18 cellular contexts compared by ENCODE assay signal in genomic region chr22:21450320-21450831, GRCh38. TPM values are rescaled to one million over a fixed set of nuclear protein-coding genes. Genes with fewer than 3 reads are reported as not detected.
A peak's percentile ranks its signal among the peaks of the same experiment; 100 is the strongest.
DNase-seq lines count a peak whose midpoint lies in the region; TF ChIP-seq lines count a peak whose summit lies in the region.
"Had no signal": no experiment of that assay in that cellular context is flagged by ENCODE, and none has a peak within 500 bp of the region (broad histone marks: within the 10 kb centered on the region; RNA-seq: fewer than 3 reads in every experiment).

No MANE protein-coding gene starts in this region.

- H3K4me3 Mint-ChIP-seq in activated CD4-positive, alpha-beta memory T cell treated with anti-CD3 and anti-CD28 coated beads, Interleukin-2, amount 10 ng/mL, durations not matched to agents 7 days and 5 days, result no peak overlapping the region
- no peak overlapping the region for H3K4me3 Mint-ChIP-seq in activated CD4-positive, alpha-beta memory T cell treated with anti-CD3 and anti-CD28 coated beads for 36 hours
- H3K4me3 Mint-ChIP-seq: activated naive CD8-positive, alpha-beta T cell treated with anti-CD3 and anti-CD28 coated beads for 36 hours; naive thymus-derived CD4-positive, alpha-beta T cell had no signal

- CTCF ChIA-PET in activated CD4-positive, alpha-beta memory T cell treated with anti-CD3 and anti-CD28 coated beads, Interleukin-2, amount 10 ng/mL, durations not matched to agents 7 days and 5 days (lab: Charles Lee), result no interaction called here
- CTCF ChIA-PET in activated CD4-positive, alpha-beta memory T cell treated with anti-CD3 and anti-CD28 coated beads for 36 hours (lab: Charles Lee), result no interaction called here

- no peaks in the 10 kb centered on the region for H3K4me1 Mint-ChIP-seq in activated CD4-positive, alpha-beta memory T cell treated with anti-CD3 and anti-CD28 coated beads, Interleukin-2, amount 10 ng/mL, durations not matched to agents 7 days and 5 days
- H3K4me1 Mint-ChIP-seq in activated CD4-positive, alpha-beta memory T cell treated with anti-CD3 and anti-CD28 coated beads for 36 hours (ENCODE audit: low read depth), result no peaks in the 10 kb centered on the region
- H3K4me1 Mint-ChIP-seq: activated naive CD8-positive, alpha-beta T cell treated with anti-CD3 and anti-CD28 coated beads for 36 hours; naive thymus-derived CD4-positive, alpha-beta T cell had no signal

- no peaks in the 10 kb centered on the region for H3K27me3 Mint-ChIP-seq in activated CD4-positive, alpha-beta memory T cell treated with anti-CD3 and anti-CD28 coated beads, Interleukin-2, amount 10 ng/mL, durations not matched to agents 7 days and 5 days
- no peaks in the 10 kb centered on the region for H3K27me3 Mint-ChIP-seq in activated CD4-positive, alpha-beta memory T cell treated with anti-CD3 and anti-CD28 coated beads for 36 hours
- H3K27me3 Mint-ChIP-seq: activated naive CD8-positive, alpha-beta T cell treated with anti-CD3 and anti-CD28 coated beads for 36 hours; naive thymus-derived CD4-positive, alpha-beta T cell had no signal

- intact Hi-C loops in activated CD4-positive, alpha-beta memory T cell treated with anti-CD3 and anti-CD28 coated beads for 36 hours (cut with micrococcal nuclease), result no loop called here
- intact Hi-C loops in lower leg skin (cut with DNase I; ENCODE audit: low total_unique reads) (no loop called here), sigmoid colon (cut with DNase I) (no loop called here)

- H3K9me3 Mint-ChIP-seq in activated CD4-positive, alpha-beta memory T cell treated with anti-CD3 and anti-CD28 coated beads, Interleukin-2, amount 10 ng/mL, durations not matched to agents 7 days and 5 days, result no peaks in the 10 kb centered on the region
- H3K9me3 Mint-ChIP-seq in activated CD4-positive, alpha-beta memory T cell treated with anti-CD3 and anti-CD28 coated beads for 36 hours, result no peaks in the 10 kb centered on the region
- H3K9me3 Mint-ChIP-seq: activated naive CD8-positive, alpha-beta T cell treated with anti-CD3 and anti-CD28 coated beads for 36 hours; naive thymus-derived CD4-positive, alpha-beta T cell had no signal

- H3K27ac ChIP-seq in WERI-Rb-1 (no peak overlapping the region), sigmoid colon (no peak overlapping the region)
- H3K27ac ChIP-seq: RWPE1 had no signal

- H3K27ac Mint-ChIP-seq in activated CD4-positive, alpha-beta memory T cell treated with anti-CD3 and anti-CD28 coated beads, Interleukin-2, amount 10 ng/mL, durations not matched to agents 7 days and 5 days, result no peak overlapping the region
- H3K27ac Mint-ChIP-seq in activated CD4-positive, alpha-beta memory T cell treated with anti-CD3 and anti-CD28 coated beads for 36 hours, result no peak overlapping the region
- H3K27ac Mint-ChIP-seq: activated naive CD8-positive, alpha-beta T cell treated with anti-CD3 and anti-CD28 coated beads for 36 hours; naive thymus-derived CD4-positive, alpha-beta T cell had no signal

- H3K4me1 ChIP-seq in sigmoid colon, result no peaks in the 10 kb centered on the region

- no peaks in the 10 kb centered on the region for H3K27me3 ChIP-seq in WERI-Rb-1 (ENCODE audit: insufficient read depth, low read depth, severe bottlenecking)
- no peaks in the 10 kb centered on the region for H3K27me3 ChIP-seq in sigmoid colon
- H3K27me3 ChIP-seq: cardiac muscle cell had no signal

- POLR2A ChIA-PET in activated CD4-positive, alpha-beta memory T cell treated with anti-CD3 and anti-CD28 coated beads, Interleukin-2, amount 10 ng/mL, durations not matched to agents 7 days and 5 days (lab: Charles Lee), result no interaction called here
- POLR2A ChIA-PET in activated CD4-positive, alpha-beta memory T cell treated with anti-CD3 and anti-CD28 coated beads for 36 hours (lab: Charles Lee), result no interaction called here

- peak; percentile 12 for DNase-seq in activated CD4-positive, alpha-beta memory T cell treated with anti-CD3 and anti-CD28 coated beads, Interleukin-2, amount 10 ng/mL, durations not matched to agents 7 days and 5 days
- DNase-seq in activated CD4-positive, alpha-beta memory T cell treated with anti-CD3 and anti-CD28 coated beads for 36 hours, result no peak
- no peak for DNase-seq in WERI-Rb-1
- DNase-seq in lower leg skin (ENCODE audit: low spot score in 2 of 2), result peak; percentile 9 to 79
- DNase-seq in sigmoid colon, result peak; percentile 40
- no peak for DNase-seq in DMS 273 (lab: John Stamatoyannopoulos, UW; ENCODE audit: unreplicated experiment)
- no peak for DNase-seq in erythroblast (lab: John Stamatoyannopoulos, UW)
- DNase-seq in cerebellar cortex (ENCODE audit: low spot score), result no peak
- DNase-seq: ACHN; activated naive CD8-positive, alpha-beta T cell treated with anti-CD3 and anti-CD28 coated beads for 36 hours; GOT3; kidney glomerular epithelial cell; NCI-H146; NCI-H524 treated with DMSO at 0.1 percent for 48 hours; T-helper 2 cell had no signal

- WGBS in lower leg skin, 2 donors, result 83 to 86% methylated on average over 18 to 19 of the region's 19 CpGs
- WGBS in sigmoid colon, 2 donors, result 87 to 88% methylated on average over 19 of the region's 19 CpGs

- H3K36me3 ChIP-seq in WERI-Rb-1 (peaks cover 34% of the 10 kb centered on the region), sigmoid colon (peaks cover 10 to 17% (median 15%) of the 10 kb centered on the region in 4 donors)

- H3K9me3 ChIP-seq in WERI-Rb-1 (ENCODE audit: severe bottlenecking) (no peaks in the 10 kb centered on the region), sigmoid colon (no peaks in the 10 kb centered on the region)

- TF ChIP-seq POLR2A in lower leg skin (IDR thresholded peaks at IDR 0.05), result no peak
- no peak for TF ChIP-seq POLR2A in sigmoid colon (IDR thresholded peaks at IDR 0.05)
- TF ChIP-seq POLR2A in erythroblast (IDR thresholded peaks at IDR 0.05; ENCODE audit: low read length), result no peak

- H3K36me3 Mint-ChIP-seq in activated CD4-positive, alpha-beta memory T cell treated with anti-CD3 and anti-CD28 coated beads, Interleukin-2, amount 10 ng/mL, durations not matched to agents 7 days and 5 days (ENCODE audit: low read depth), result no peaks in the 10 kb centered on the region
- H3K36me3 Mint-ChIP-seq in activated CD4-positive, alpha-beta memory T cell treated with anti-CD3 and anti-CD28 coated beads for 36 hours, result peaks cover 4% of the 10 kb centered on the region
- H3K36me3 Mint-ChIP-seq: activated naive CD8-positive, alpha-beta T cell treated with anti-CD3 and anti-CD28 coated beads for 36 hours had no signal

- H3K4me3 ChIP-seq in WERI-Rb-1 (ENCODE audit: low read depth, low read length), result no peak overlapping the region
- no peak overlapping the region for H3K4me3 ChIP-seq in lower leg skin (ENCODE audit: low read depth, poor library complexity, severe bottlenecking)
- no peak overlapping the region for H3K4me3 ChIP-seq in sigmoid colon
- H3K4me3 ChIP-seq: cardiac muscle cell had no signal

- peak; percentile 36 for TF ChIP-seq CTCF in WERI-Rb-1 (IDR thresholded peaks at IDR 0.05; ENCODE audit: low read depth, low read length)
- no peak for TF ChIP-seq CTCF in lower leg skin (IDR thresholded peaks at IDR 0.05)
- no peak for TF ChIP-seq CTCF in sigmoid colon (IDR thresholded peaks at IDR 0.05)

- TF ChIP-seq EP300 in sigmoid colon (IDR thresholded peaks at IDR 0.05), result no peak

RNA-seq across cellular contexts. Expression of gene TMEM191C, which starts 16.8 kb away (rescaled TPM):
- 1 to 10 TPM in 1 of 2 experiments, under 1 TPM in 1; 0.48 to 1.4 TPM for total RNA-seq in activated CD4-positive, alpha-beta memory T cell treated with anti-CD3 and anti-CD28 coated beads, Interleukin-2, amount 10 ng/mL, durations not matched to agents 7 days and 5 days
- 1 to 10 TPM in 1 of 2 experiments, under 1 TPM in 1; 0.78 to 1.4 TPM for total RNA-seq in activated CD4-positive, alpha-beta memory T cell treated with anti-CD3 and anti-CD28 coated beads for 36 hours
- total RNA-seq in lower leg skin (1 to 10 TPM in 3 of 4 donors, under 1 TPM in 1; 0.13 to 4.0 (median 1.5) TPM), sigmoid colon (1 to 10 TPM in 1 of 4 donors, under 1 TPM in 3; 0.27 to 6.3 (median 0.77) TPM)
- polyA plus RNA-seq in sigmoid colon, result 10 to 100 TPM in 1 of 3 donors, 1 to 10 TPM in 2; 2.0 to 10.2 (median 5.3) TPM

RNA-seq across cellular contexts. Expression of gene HIC2, which starts 33.2 kb away (rescaled TPM):
- total RNA-seq in activated CD4-positive, alpha-beta memory T cell treated with anti-CD3 and anti-CD28 coated beads, Interleukin-2, amount 10 ng/mL, durations not matched to agents 7 days and 5 days, result 1 to 10 TPM; 3.9 to 4.0 TPM
- total RNA-seq in activated CD4-positive, alpha-beta memory T cell treated with anti-CD3 and anti-CD28 coated beads for 36 hours, result 1 to 10 TPM; 3.6 to 3.7 TPM
- total RNA-seq in lower leg skin (1 to 10 TPM; 3.8 to 6.6 (median 5.0) TPM), sigmoid colon (1 to 10 TPM; 2.1 to 4.2 (median 2.7) TPM)
- 1 to 10 TPM; 1.2 to 3.5 (median 1.4) TPM for polyA plus RNA-seq in sigmoid colon

Comparison
In these comparisons a context has a peak if more than half of its experiments do, and no peak if none do; other contexts are left out.
1. DNase-seq: peak in activated CD4-positive, alpha-beta memory T cell treated with anti-CD3 and anti-CD28 coated beads, Interleukin-2, amount 10 ng/mL, durations not matched to agents 7 days and 5 days (single experiment), lower leg skin (2 of 2) and sigmoid colon (single experiment); none in activated CD4-positive, alpha-beta memory T cell treated with anti-CD3 and anti-CD28 coated beads for 36 hours (single experiment), WERI-Rb-1 (single experiment), DMS 273 (single experiment), erythroblast (0 of 2) and cerebellar cortex (single experiment).